In the genomic region with DNA sequence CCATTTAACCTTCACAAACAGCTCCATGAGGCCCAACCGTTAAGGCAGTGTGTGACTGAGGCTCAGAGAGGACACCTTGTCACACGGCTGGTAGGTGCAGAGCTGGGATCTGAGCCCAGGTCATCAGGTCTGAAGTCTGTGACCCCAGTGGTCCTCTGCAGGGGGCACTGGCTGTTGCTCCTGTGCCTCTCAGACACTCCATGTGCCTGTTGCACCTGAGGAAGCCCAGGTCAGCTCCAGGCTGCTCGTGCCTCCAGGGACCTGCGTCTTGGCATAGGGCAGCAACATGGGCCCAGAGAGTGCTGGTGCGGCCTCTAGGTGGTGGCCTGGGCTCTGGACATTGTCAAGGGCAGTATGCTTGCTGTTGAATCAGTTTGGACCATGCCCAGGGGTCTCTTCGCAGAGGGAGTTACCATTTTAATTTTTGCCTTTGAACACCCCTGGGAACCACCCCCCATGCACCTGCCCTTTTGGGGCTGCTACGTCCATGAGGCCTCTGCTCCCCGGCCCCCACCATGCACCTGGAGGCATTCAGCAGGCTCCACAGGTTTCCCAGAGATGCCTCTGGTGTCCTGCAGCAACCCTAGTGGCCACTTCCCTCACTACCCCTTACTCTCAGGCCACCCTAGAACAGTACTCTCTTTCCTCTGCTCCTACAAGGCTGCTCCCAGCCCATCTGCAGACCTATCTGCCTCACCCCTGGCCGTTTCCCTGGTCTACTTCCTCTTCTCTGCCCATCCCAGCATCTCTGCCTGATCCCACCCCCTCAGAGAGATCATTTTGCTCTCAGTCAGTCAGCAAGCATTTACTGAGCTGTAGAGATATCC, we compare ENCODE assay signal across 8 cellular contexts. TPM values are rescaled to one million over a fixed set of nuclear protein-coding genes. Genes with fewer than 3 reads are reported as not detected.
A peak's percentile ranks its signal among the peaks of the same experiment; 100 is the strongest.
DNase-seq lines count a peak whose midpoint lies in the region; ATAC-seq and TF ChIP-seq lines count a peak whose summit lies in the region.

No MANE protein-coding gene starts in this region.

- H3K79me2 ChIP-seq in PC-9 (ENCODE audit: low read depth) = peaks cover 21% of the 10 kb centered on the region

- H3K4me1 ChIP-seq in PC-9 (replicated peaks; ENCODE audit: insufficient read depth) = peaks cover 100% of the 10 kb centered on the region
- peaks cover under 1% of the 10 kb centered on the region for H3K4me1 ChIP-seq in endodermal cell (ENCODE audit: control insufficient read depth, insufficient read depth, low read length)

- CTCF ChIA-PET in activated naive CD4-positive, alpha-beta T cell treated with anti-CD3 and anti-CD28 coated beads for 36 hours (lab: Charles Lee) = interaction anchor here (0.5 to 25.2 kb wide), 5 partner anchors 13 to 624 kb away, joined by 3 to 622 read pairs (median 37); a partner anchor contains a TSS
- CTCF ChIA-PET in PC-9 (lab: Charles Lee) = interaction anchor here (0.6 to 3.3 kb wide), 3 partner anchors 12 to 195 kb away, joined by 3 to 21 read pairs (median 8); a partner anchor contains a TSS

- no TSS peak for BruUV-seq in PC-9 (replicated peaks; lab: Mats Ljungman, UMichigan)

- POLR2A ChIA-PET in PC-9 (lab: Charles Lee; ENCODE audit: unreplicated experiment) = interaction anchor here (0.6 to 0.7 kb wide), 6 partner anchors 11 to 550 kb away, joined by 4 to 27 read pairs (median 14); no protein-coding TSS in a partner anchor

- no peaks in the 10 kb centered on the region for H3K9me2 ChIP-seq in PC-9 (ENCODE audit: insufficient read depth)

- H3K27ac Mint-ChIP-seq in activated naive CD4-positive, alpha-beta T cell treated with anti-CD3 and anti-CD28 coated beads for 36 hours = peak overlapping the region; percentile 55
- peak overlapping the region; percentile 59 for H3K27ac Mint-ChIP-seq in endodermal cell
- H3K27ac Mint-ChIP-seq in stimulated activated naive B cell treated with anti-CD40 and anti-IgM and Interleukin-4, amounts not matched to agents 10 μg/mL and 1 μg/mL and 100 μg/mL, for 72 hours = peak overlapping the region; percentile 14

- peaks cover 62% of the 10 kb centered on the region for H3F3A ChIP-seq in PC-9 (ENCODE audit: insufficient read depth, low read depth)

- WGBS in endodermal cell (ENCODE audit: insufficient coverage in 1 of 2, insufficient read length in 1 of 2), 2 experiments = 85 to 86% methylated on average over 8 to 9 of the region's 9 CpGs

- no peaks in the 10 kb centered on the region for H3K36me3 Mint-ChIP-seq in activated naive CD4-positive, alpha-beta T cell treated with anti-CD3 and anti-CD28 coated beads for 36 hours (ENCODE audit: low read depth)
- no peaks in the 10 kb centered on the region for H3K36me3 Mint-ChIP-seq in endodermal cell (ENCODE audit: low read depth)
- no peaks in the 10 kb centered on the region for H3K36me3 Mint-ChIP-seq in stimulated activated naive B cell treated with anti-CD40 and anti-IgM and Interleukin-4, amounts not matched to agents 10 μg/mL and 1 μg/mL and 100 μg/mL, for 72 hours

- no peak overlapping the region for H2AFZ ChIP-seq in PC-9

- TF ChIP-seq CTCF in PC-9 (conservative IDR thresholded peaks at IDR 0.05) (peak; percentile 72), endodermal cell (conservative IDR thresholded peaks at IDR 0.05) (peak; percentile 78)

- H3K4me1 Mint-ChIP-seq in activated naive CD4-positive, alpha-beta T cell treated with anti-CD3 and anti-CD28 coated beads for 36 hours (ENCODE audit: low read depth) = peaks cover 52% of the 10 kb centered on the region
- peaks cover 31% of the 10 kb centered on the region for H3K4me1 Mint-ChIP-seq in endodermal cell
- peaks cover 25 to 49% of the 10 kb centered on the region in 2 donors for H3K4me1 Mint-ChIP-seq in stimulated activated naive B cell treated with anti-CD40 and anti-IgM and Interleukin-4, amounts not matched to agents 10 μg/mL and 1 μg/mL and 100 μg/mL, for 72 hours

- H3K9me3 Mint-ChIP-seq in activated naive CD4-positive, alpha-beta T cell treated with anti-CD3 and anti-CD28 coated beads for 36 hours = no peaks in the 10 kb centered on the region
- H3K9me3 Mint-ChIP-seq in endodermal cell = no peaks in the 10 kb centered on the region
- no peaks in the 10 kb centered on the region for H3K9me3 Mint-ChIP-seq in stimulated activated naive B cell treated with anti-CD40 and anti-IgM and Interleukin-4, amounts not matched to agents 10 μg/mL and 1 μg/mL and 100 μg/mL, for 72 hours

- H3K36me3 ChIP-seq in PC-9 (ENCODE audit: low read depth) = no peaks in the 10 kb centered on the region
- no peaks in the 10 kb centered on the region for H3K36me3 ChIP-seq in endodermal cell (ENCODE audit: control insufficient read depth, insufficient read depth, low read length)

- no peaks in the 10 kb centered on the region for H4K20me1 ChIP-seq in PC-9 (ENCODE audit: insufficient read depth)

- H3K9me3 ChIP-seq in PC-9 (ENCODE audit: insufficient read depth, low read depth) (0 out of 2 replicates have a peak, but pooled peaks cover 3% of the 10 kb centered on the region), endodermal cell (ENCODE audit: control insufficient read depth, low read length) (no peaks in the 10 kb centered on the region)

- peak; percentile 35 to 54 for ATAC-seq in stimulated activated naive B cell treated with anti-CD40 and anti-IgM and Interleukin-4, amounts not matched to agents 10 μg/mL and 1 μg/mL and 100 μg/mL, for 72 hours (replicated peaks)
- no peak for ATAC-seq in GM19351 (IDR thresholded peaks at IDR 0.05; ENCODE audit: unreplicated experiment)
- no peak for ATAC-seq in HG03469 (IDR thresholded peaks at IDR 0.05; ENCODE audit: unreplicated experiment)

- intact Hi-C loops in activated naive CD4-positive, alpha-beta T cell treated with anti-CD3 and anti-CD28 coated beads for 36 hours (cut with micrococcal nuclease) = no loop called here
- intact Hi-C loops in PC-9 (cut with micrococcal nuclease; ENCODE audit: unreplicated experiment) = no loop called here

- H3K4me2 ChIP-seq in PC-9 = peak overlapping the region; percentile 76

- H3K4me3 ChIP-seq in PC-9 (peak overlapping the region; percentile 36; the same call in 1 of the 2 replicates), endodermal cell (ENCODE audit: low read length) (no peak overlapping the region)

- H3K4me3 Mint-ChIP-seq in activated naive CD4-positive, alpha-beta T cell treated with anti-CD3 and anti-CD28 coated beads for 36 hours = no peak overlapping the region
- H3K4me3 Mint-ChIP-seq in endodermal cell = no peak overlapping the region
- H3K4me3 Mint-ChIP-seq in stimulated activated naive B cell treated with anti-CD40 and anti-IgM and Interleukin-4, amounts not matched to agents 10 μg/mL and 1 μg/mL and 100 μg/mL, for 72 hours = no peak overlapping the region

- no peak overlapping the region for H3K9ac ChIP-seq in endodermal cell (ENCODE audit: extremely low read depth, low read length, poor library complexity, severe bottlenecking)

- H3K27me3 Mint-ChIP-seq in activated naive CD4-positive, alpha-beta T cell treated with anti-CD3 and anti-CD28 coated beads for 36 hours (ENCODE audit: low read depth) = no peaks in the 10 kb centered on the region
- H3K27me3 Mint-ChIP-seq in endodermal cell (ENCODE audit: insufficient read depth) = peaks cover 17% of the 10 kb centered on the region
- H3K27me3 Mint-ChIP-seq in stimulated activated naive B cell treated with anti-CD40 and anti-IgM and Interleukin-4, amounts not matched to agents 10 μg/mL and 1 μg/mL and 100 μg/mL, for 72 hours = peaks cover 8 to 16% of the 10 kb centered on the region in 2 donors

- DNase-seq in activated naive CD4-positive, alpha-beta T cell treated with anti-CD3 and anti-CD28 coated beads for 36 hours = peak; percentile 30
- DNase-seq in activated naive CD4-positive, alpha-beta T cell (lab: John Stamatoyannopoulos, UW) = no peak
- DNase-seq in PC-9 = peak; percentile 62 to 84
- DNase-seq in endodermal cell = peak; percentile 90
- DNase-seq in stimulated activated naive B cell treated with anti-CD40 and anti-IgM and Interleukin-4, amounts not matched to agents 10 μg/mL and 1 μg/mL and 100 μg/mL, for 72 hours = no peak
- no peak for DNase-seq in NCI-H128 (lab: John Stamatoyannopoulos, UW; ENCODE audit: unreplicated experiment)

- H3K27ac ChIP-seq in PC-9 (peak overlapping the region; percentile 95), endodermal cell (ENCODE audit: low read depth, low read length) (no peak overlapping the region)

- H3K27me3 ChIP-seq in PC-9 (ENCODE audit: insufficient read depth, low read depth) (no peaks in the 10 kb centered on the region), endodermal cell (ENCODE audit: control insufficient read depth, insufficient read depth, low read length, poor library complexity, severe bottlenecking) (no peaks in the 10 kb centered on the region)

RNA-seq across cellular contexts. Expression of a gene that starts 25.2 kb away (rescaled TPM):
- not detected for total RNA-seq in activated naive CD4-positive, alpha-beta T cell treated with anti-CD3 and anti-CD28 coated beads for 36 hours
- 0.68 and 1.2 TPM in 2 replicates for total RNA-seq in PC-9 (2021)
- total RNA-seq in endodermal cell = not detected
- polyA plus RNA-seq in endodermal cell (2013, experiment 1 of 2) = not detected
- polyA plus RNA-seq in endodermal cell (2013, experiment 2 of 2) = not detected

RNA-seq across cellular contexts. Expression of a gene that starts 48.1 kb away (rescaled TPM):
- 1 to 10 TPM; 4.7 to 4.8 TPM for total RNA-seq in activated naive CD4-positive, alpha-beta T cell treated with anti-CD3 and anti-CD28 coated beads for 36 hours
- total RNA-seq in PC-9 (2021) (101 and 110 TPM in 2 replicates), endodermal cell (10 to 100 TPM in 1 of 2 donors, 1 to 10 TPM in 1; 5.5 to 10.3 TPM)
- 43.1 TPM for polyA plus RNA-seq in endodermal cell (2013, experiment 1 of 2)
- 43.6 TPM for polyA plus RNA-seq in endodermal cell (2013, experiment 2 of 2)

Comparison
In these comparisons a context has a peak if more than half of its experiments do, and no peak if none do; other contexts are left out.
1. DNase-seq: peak in activated naive CD4-positive, alpha-beta T cell treated with anti-CD3 and anti-CD28 coated beads for 36 hours (single experiment), PC-9 (2 of 2) and endodermal cell (single experiment); none in activated naive CD4-positive, alpha-beta T cell (0 of 4), stimulated activated naive B cell treated with anti-CD40 and anti-IgM and Interleukin-4, amounts not matched to agents 10 μg/mL and 1 μg/mL and 100 μg/mL, for 72 hours (single experiment) and NCI-H128 (single experiment).
2. ATAC-seq: peak in stimulated activated naive B cell treated with anti-CD40 and anti-IgM and Interleukin-4, amounts not matched to agents 10 μg/mL and 1 μg/mL and 100 μg/mL, for 72 hours (2 of 2); none in GM19351 (single experiment) and HG03469 (single experiment).
3. Peak in every context shown above with its lines, with median percentiles within 50 percentile points of each other: H3K27ac Mint-ChIP-seq.